1 cellular context compared by ENCODE assay signal in the genomic region with DNA sequence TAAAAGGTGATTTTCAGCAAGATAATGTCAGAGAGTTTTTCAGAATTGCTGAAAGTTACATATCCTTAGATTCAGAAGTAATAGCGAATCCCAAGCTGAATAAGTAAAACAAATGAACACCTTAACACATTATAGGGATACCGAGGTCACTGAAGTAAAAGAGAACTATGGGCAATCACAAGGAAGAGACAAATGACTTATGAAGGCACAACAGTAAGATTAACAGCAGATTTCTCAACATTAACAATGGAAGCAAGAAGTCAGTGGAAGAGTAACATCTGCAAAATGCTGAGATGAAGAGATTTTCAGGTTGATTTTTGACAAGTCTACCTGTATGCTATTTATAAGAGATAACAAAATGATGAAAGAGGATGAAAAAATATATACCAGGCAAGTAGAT.
TF ChIP-seq lines count a peak whose summit lies in the region.

No MANE protein-coding gene starts in this region.

TF ChIP-seq in K562, 482 proteins besides CTCF, POLR2A, EP300 and RAD21 (continued from another document and continues in another):
- TF ChIP-seq, protein P1, sequence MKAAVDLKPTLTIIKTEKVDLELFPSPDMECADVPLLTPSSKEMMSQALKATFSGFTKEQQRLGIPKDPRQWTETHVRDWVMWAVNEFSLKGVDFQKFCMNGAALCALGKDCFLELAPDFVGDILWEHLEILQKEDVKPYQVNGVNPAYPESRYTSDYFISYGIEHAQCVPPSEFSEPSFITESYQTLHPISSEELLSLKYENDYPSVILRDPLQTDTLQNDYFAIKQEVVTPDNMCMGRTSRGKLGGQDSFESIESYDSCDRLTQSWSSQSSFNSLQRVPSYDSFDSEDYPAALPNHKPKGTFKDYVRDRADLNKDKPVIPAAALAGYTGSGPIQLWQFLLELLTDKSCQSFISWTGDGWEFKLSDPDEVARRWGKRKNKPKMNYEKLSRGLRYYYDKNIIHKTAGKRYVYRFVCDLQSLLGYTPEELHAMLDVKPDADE (conservative IDR thresholded peaks at IDR 0.05; ENCODE audit: control insufficient read depth, low read depth, low read length) = no peak
- TF ChIP-seq C11orf30 (IDR thresholded peaks at IDR 0.05; ENCODE audit: low read depth) (no peak), SIRT6 (IDR thresholded peaks at IDR 0.05; ENCODE audit: low read depth, low read length) (no peak), ZNF699 (CRISPR knock-in tag; IDR thresholded peaks at IDR 0.05; ENCODE audit: insufficient replicate concordance) (no peak), ZNF766 (CRISPR knock-in tag; conservative IDR thresholded peaks at IDR 0.05) (peak; percentile 49; the same call in 1 of the 2 replicates), ZNF146 (CRISPR knock-in tag; IDR thresholded peaks at IDR 0.05; ENCODE audit: unreplicated experiment) (no peak), HMG20B (CRISPR knock-in tag; IDR thresholded peaks at IDR 0.05) (no peak), RBM14 (IDR thresholded peaks at IDR 0.05; ENCODE audit: borderline replicate concordance, insufficient read depth, low read depth, low read length) (no peak), JUND (IDR thresholded peaks at IDR 0.05; ENCODE audit: borderline replicate concordance, low read depth, low read length) (no peak), JUND (tag; IDR thresholded peaks at IDR 0.05; ENCODE audit: borderline replicate concordance, low read depth, low read length) (no peak), CBX5 (IDR thresholded peaks at IDR 0.05; ENCODE audit: borderline replicate concordance, low read depth) (peak; percentile 99), RBM17 (IDR thresholded peaks at IDR 0.05; ENCODE audit: borderline replicate concordance, low read depth, low read length) (no peak), NFXL1 (CRISPR knock-in tag; IDR thresholded peaks at IDR 0.05) (no peak), SIN3A (IDR thresholded peaks at IDR 0.05; ENCODE audit: borderline replicate concordance in 2 of 2, control insufficient read depth in 1 of 2, low read depth in 2 of 2, low read length in 2 of 2) (no peak), ZNF696 (CRISPR knock-in tag; conservative IDR thresholded peaks at IDR 0.05) (no peak), HDAC6 (IDR thresholded peaks at IDR 0.05; ENCODE audit: low read depth, low read length) (no peak), HMGN3 (IDR thresholded peaks at IDR 0.05; ENCODE audit: borderline replicate concordance, extremely low read depth, insufficient read length, low read depth, low read length) (no peak), ATF7 (IDR thresholded peaks at IDR 0.05) (peak; percentile 41; the same call in 1 of the 2 replicates), GABPB1 (CRISPR knock-in tag; IDR thresholded peaks at IDR 0.05) (no peak), KDM5B (IDR thresholded peaks at IDR 0.05; ENCODE audit: insufficient replicate concordance, low read depth, low read length) (no peak), RBM22 (IDR thresholded peaks at IDR 0.05; ENCODE audit: low read depth, low read length, poor library complexity, severe bottlenecking) (no peak), CBFB (CRISPR knock-in tag; IDR thresholded peaks at IDR 0.05) (no peak), PHB2 (IDR thresholded peaks at IDR 0.05; ENCODE audit: low read depth) (no peak), GTF2F1 (IDR thresholded peaks at IDR 0.05; ENCODE audit: low read depth, low read length) (no peak), ZFP1 (CRISPR knock-in tag; IDR thresholded peaks at IDR 0.05) (no peak), MTA1 (IDR thresholded peaks at IDR 0.05; ENCODE audit: borderline replicate concordance) (0 out of 2 replicates have a peak, but pooled peaks have one; percentile 23), ZZZ3 (IDR thresholded peaks at IDR 0.05) (no peak), ZBTB1 (CRISPR knock-in tag; IDR thresholded peaks at IDR 0.05; ENCODE audit: borderline replicate concordance, low read depth) (no peak), SMAD4 (CRISPR knock-in tag; conservative IDR thresholded peaks at IDR 0.05) (no peak), SRF (CRISPR knock-in tag; IDR thresholded peaks at IDR 0.05) (no peak), MIER1 (IDR thresholded peaks at IDR 0.05; ENCODE audit: low read depth) (no peak), BRF1 (IDR thresholded peaks at IDR 0.05; ENCODE audit: borderline replicate concordance, extremely low read depth, insufficient read length) (no peak), PML (IDR thresholded peaks at IDR 0.05; ENCODE audit: low read length) (no peak), ZFX (CRISPR knock-in tag; IDR thresholded peaks at IDR 0.05) (no peak), SMARCB1 (IDR thresholded peaks at IDR 0.05; ENCODE audit: insufficient read length, low read depth) (no peak), RBFOX2 (IDR thresholded peaks at IDR 0.05; ENCODE audit: low read depth, low read length) (no peak), BCOR (IDR thresholded peaks at IDR 0.05) (no peak), ZC3H11A (IDR thresholded peaks at IDR 0.05; ENCODE audit: low read depth, low read length) (no peak), TCF7L2 (IDR thresholded peaks at IDR 0.05; ENCODE audit: low read depth, low read length) (no peak), ZNF354B (CRISPR knock-in tag; IDR thresholded peaks at IDR 0.05) (no peak)
- TF ChIP-seq, protein P2, sequence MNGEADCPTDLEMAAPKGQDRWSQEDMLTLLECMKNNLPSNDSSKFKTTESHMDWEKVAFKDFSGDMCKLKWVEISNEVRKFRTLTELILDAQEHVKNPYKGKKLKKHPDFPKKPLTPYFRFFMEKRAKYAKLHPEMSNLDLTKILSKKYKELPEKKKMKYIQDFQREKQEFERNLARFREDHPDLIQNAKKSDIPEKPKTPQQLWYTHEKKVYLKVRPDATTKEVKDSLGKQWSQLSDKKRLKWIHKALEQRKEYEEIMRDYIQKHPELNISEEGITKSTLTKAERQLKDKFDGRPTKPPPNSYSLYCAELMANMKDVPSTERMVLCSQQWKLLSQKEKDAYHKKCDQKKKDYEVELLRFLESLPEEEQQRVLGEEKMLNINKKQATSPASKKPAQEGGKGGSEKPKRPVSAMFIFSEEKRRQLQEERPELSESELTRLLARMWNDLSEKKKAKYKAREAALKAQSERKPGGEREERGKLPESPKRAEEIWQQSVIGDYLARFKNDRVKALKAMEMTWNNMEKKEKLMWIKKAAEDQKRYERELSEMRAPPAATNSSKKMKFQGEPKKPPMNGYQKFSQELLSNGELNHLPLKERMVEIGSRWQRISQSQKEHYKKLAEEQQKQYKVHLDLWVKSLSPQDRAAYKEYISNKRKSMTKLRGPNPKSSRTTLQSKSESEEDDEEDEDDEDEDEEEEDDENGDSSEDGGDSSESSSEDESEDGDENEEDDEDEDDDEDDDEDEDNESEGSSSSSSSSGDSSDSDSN (IDR thresholded peaks at IDR 0.05; ENCODE audit: borderline replicate concordance in 1 of 2, low read depth in 2 of 2, low read length in 2 of 2) = no peak
- TF ChIP-seq, protein P3, sequence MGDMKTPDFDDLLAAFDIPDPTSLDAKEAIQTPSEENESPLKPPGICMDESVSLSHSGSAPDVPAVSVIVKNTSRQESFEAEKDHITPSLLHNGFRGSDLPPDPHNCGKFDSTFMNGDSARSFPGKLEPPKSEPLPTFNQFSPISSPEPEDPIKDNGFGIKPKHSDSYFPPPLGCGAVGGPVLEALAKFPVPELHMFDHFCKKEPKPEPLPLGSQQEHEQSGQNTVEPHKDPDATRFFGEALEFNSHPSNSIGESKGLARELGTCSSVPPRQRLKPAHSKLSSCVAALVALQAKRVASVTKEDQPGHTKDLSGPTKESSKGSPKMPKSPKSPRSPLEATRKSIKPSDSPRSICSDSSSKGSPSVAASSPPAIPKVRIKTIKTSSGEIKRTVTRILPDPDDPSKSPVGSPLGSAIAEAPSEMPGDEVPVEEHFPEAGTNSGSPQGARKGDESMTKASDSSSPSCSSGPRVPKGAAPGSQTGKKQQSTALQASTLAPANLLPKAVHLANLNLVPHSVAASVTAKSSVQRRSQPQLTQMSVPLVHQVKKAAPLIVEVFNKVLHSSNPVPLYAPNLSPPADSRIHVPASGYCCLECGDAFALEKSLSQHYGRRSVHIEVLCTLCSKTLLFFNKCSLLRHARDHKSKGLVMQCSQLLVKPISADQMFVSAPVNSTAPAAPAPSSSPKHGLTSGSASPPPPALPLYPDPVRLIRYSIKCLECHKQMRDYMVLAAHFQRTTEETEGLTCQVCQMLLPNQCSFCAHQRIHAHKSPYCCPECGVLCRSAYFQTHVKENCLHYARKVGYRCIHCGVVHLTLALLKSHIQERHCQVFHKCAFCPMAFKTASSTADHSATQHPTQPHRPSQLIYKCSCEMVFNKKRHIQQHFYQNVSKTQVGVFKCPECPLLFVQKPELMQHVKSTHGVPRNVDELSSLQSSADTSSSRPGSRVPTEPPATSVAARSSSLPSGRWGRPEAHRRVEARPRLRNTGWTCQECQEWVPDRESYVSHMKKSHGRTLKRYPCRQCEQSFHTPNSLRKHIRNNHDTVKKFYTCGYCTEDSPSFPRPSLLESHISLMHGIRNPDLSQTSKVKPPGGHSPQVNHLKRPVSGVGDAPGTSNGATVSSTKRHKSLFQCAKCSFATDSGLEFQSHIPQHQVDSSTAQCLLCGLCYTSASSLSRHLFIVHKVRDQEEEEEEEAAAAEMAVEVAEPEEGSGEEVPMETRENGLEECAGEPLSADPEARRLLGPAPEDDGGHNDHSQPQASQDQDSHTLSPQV (IDR thresholded peaks at IDR 0.05) = no peak
- TF ChIP-seq, protein P4, sequence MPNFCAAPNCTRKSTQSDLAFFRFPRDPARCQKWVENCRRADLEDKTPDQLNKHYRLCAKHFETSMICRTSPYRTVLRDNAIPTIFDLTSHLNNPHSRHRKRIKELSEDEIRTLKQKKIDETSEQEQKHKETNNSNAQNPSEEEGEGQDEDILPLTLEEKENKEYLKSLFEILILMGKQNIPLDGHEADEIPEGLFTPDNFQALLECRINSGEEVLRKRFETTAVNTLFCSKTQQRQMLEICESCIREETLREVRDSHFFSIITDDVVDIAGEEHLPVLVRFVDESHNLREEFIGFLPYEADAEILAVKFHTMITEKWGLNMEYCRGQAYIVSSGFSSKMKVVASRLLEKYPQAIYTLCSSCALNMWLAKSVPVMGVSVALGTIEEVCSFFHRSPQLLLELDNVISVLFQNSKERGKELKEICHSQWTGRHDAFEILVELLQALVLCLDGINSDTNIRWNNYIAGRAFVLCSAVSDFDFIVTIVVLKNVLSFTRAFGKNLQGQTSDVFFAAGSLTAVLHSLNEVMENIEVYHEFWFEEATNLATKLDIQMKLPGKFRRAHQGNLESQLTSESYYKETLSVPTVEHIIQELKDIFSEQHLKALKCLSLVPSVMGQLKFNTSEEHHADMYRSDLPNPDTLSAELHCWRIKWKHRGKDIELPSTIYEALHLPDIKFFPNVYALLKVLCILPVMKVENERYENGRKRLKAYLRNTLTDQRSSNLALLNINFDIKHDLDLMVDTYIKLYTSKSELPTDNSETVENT (CRISPR knock-in tag; IDR thresholded peaks at IDR 0.05) = no peak
- TF ChIP-seq, protein P5, sequence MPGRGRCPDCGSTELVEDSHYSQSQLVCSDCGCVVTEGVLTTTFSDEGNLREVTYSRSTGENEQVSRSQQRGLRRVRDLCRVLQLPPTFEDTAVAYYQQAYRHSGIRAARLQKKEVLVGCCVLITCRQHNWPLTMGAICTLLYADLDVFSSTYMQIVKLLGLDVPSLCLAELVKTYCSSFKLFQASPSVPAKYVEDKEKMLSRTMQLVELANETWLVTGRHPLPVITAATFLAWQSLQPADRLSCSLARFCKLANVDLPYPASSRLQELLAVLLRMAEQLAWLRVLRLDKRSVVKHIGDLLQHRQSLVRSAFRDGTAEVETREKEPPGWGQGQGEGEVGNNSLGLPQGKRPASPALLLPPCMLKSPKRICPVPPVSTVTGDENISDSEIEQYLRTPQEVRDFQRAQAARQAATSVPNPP (IDR thresholded peaks at IDR 0.05; ENCODE audit: borderline replicate concordance, insufficient read depth, insufficient read length) = no peak
- TF ChIP-seq, protein P6, sequence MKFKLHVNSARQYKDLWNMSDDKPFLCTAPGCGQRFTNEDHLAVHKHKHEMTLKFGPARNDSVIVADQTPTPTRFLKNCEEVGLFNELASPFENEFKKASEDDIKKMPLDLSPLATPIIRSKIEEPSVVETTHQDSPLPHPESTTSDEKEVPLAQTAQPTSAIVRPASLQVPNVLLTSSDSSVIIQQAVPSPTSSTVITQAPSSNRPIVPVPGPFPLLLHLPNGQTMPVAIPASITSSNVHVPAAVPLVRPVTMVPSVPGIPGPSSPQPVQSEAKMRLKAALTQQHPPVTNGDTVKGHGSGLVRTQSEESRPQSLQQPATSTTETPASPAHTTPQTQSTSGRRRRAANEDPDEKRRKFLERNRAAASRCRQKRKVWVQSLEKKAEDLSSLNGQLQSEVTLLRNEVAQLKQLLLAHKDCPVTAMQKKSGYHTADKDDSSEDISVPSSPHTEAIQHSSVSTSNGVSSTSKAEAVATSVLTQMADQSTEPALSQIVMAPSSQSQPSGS (CRISPR knock-in tag; IDR thresholded peaks at IDR 0.05) = no peak
- TF ChIP-seq, protein P7, sequence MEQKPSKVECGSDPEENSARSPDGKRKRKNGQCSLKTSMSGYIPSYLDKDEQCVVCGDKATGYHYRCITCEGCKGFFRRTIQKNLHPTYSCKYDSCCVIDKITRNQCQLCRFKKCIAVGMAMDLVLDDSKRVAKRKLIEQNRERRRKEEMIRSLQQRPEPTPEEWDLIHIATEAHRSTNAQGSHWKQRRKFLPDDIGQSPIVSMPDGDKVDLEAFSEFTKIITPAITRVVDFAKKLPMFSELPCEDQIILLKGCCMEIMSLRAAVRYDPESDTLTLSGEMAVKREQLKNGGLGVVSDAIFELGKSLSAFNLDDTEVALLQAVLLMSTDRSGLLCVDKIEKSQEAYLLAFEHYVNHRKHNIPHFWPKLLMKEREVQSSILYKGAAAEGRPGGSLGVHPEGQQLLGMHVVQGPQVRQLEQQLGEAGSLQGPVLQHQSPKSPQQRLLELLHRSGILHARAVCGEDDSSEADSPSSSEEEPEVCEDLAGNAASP (IDR thresholded peaks at IDR 0.05) = no peak
- TF ChIP-seq, protein P8, sequence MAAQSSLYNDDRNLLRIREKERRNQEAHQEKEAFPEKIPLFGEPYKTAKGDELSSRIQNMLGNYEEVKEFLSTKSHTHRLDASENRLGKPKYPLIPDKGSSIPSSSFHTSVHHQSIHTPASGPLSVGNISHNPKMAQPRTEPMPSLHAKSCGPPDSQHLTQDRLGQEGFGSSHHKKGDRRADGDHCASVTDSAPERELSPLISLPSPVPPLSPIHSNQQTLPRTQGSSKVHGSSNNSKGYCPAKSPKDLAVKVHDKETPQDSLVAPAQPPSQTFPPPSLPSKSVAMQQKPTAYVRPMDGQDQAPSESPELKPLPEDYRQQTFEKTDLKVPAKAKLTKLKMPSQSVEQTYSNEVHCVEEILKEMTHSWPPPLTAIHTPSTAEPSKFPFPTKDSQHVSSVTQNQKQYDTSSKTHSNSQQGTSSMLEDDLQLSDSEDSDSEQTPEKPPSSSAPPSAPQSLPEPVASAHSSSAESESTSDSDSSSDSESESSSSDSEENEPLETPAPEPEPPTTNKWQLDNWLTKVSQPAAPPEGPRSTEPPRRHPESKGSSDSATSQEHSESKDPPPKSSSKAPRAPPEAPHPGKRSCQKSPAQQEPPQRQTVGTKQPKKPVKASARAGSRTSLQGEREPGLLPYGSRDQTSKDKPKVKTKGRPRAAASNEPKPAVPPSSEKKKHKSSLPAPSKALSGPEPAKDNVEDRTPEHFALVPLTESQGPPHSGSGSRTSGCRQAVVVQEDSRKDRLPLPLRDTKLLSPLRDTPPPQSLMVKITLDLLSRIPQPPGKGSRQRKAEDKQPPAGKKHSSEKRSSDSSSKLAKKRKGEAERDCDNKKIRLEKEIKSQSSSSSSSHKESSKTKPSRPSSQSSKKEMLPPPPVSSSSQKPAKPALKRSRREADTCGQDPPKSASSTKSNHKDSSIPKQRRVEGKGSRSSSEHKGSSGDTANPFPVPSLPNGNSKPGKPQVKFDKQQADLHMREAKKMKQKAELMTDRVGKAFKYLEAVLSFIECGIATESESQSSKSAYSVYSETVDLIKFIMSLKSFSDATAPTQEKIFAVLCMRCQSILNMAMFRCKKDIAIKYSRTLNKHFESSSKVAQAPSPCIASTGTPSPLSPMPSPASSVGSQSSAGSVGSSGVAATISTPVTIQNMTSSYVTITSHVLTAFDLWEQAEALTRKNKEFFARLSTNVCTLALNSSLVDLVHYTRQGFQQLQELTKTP (IDR thresholded peaks at IDR 0.05; ENCODE audit: low read depth in 1 of 2, partially characterized antibody in 2 of 2) = peak in 1 of 2 experiments; percentile 59
